In the genomic region with DNA sequence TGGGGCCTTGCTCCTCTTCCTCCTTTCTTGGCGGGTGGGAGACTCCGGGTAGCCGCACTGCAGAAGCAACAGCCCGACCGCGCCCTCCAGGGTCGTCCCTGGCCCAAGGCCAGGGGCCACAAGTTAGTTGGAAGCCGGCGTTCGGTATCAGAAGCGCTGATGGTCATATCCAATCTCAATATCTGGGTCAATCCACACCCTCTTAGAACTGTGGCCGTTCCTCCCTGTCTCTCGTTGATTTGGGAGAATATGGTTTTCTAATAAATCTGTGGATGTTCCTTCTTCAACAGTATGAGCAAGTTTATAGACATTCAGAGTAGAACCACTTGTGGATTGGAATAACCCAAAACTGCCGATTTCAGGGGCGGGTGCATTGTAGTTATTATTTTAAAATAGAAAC, we compare ENCODE assay signal across 18 cellular contexts. TPM values are rescaled to one million over a fixed set of nuclear protein-coding genes. Genes with fewer than 3 reads are reported as not detected.
DNase-seq lines count a peak whose midpoint lies in the region; ATAC-seq and TF ChIP-seq lines count a peak whose summit lies in the region.
"Had no signal": no experiment of that assay in that cellular context is flagged by ENCODE, and none has a peak within 500 bp of the region (broad histone marks: within the 10 kb centered on the region; RNA-seq: fewer than 3 reads in every experiment).

No MANE protein-coding gene starts in this region.

- WGBS in endodermal cell (ENCODE audit: insufficient coverage in 1 of 2, insufficient read length in 1 of 2), 2 experiments = 5 to 7% methylated on average over 4 to 13 of the region's 15 CpGs

- H3K4me3 ChIP-seq in MM.1S (ENCODE audit: low read length) (no peak overlapping the region), endodermal cell (ENCODE audit: low read length) (no peak overlapping the region), breast epithelium (no peak overlapping the region)
- H3K4me3 ChIP-seq: GM23248, MG63, transverse colon had no signal

- peak overlapping the region; percentile 40; the same call in 1 of the 2 replicates for H3K4me2 ChIP-seq in MM.1S (ENCODE audit: low read depth, low read length)

- intact Hi-C loops in breast epithelium (cut with DNase I; ENCODE audit: low total_unique reads) (no loop called here), cardiac septum (cut with DNase I) (no loop called here)

- DNase-seq in activated T-cell treated with anti-CD3 and anti-CD28 coated beads, Interleukin-2, amount 50 U/mL, for 24 hours = no peak
- no peak for DNase-seq in activated T-cell treated with anti-CD3 and anti-CD28 coated beads, Interleukin-2, amount 50 U/mL, for 4 hours
- no peak for DNase-seq in MM.1S
- peak; percentile 55 for DNase-seq in endodermal cell
- DNase-seq in breast epithelium (ENCODE audit: low spot score in 2 of 2) = no peak
- DNase-seq in cardiac septum (ENCODE audit: low spot score) = no peak
- DNase-seq: activated CD4-positive, alpha-beta T cell treated with anti-CD3 and anti-CD28 coated beads, Interleukin-2, amount 50 U/mL, for 4 hours; foreskin keratinocyte; MG63; NCI-H2081; NCI-H526 treated with DMSO at 0.1 percent for 48 hours; nephron progenitor cell; transverse colon had no signal

- H3K9me2 ChIP-seq in MM.1S (replicated peaks; ENCODE audit: insufficient read depth, low read length) = no peaks in the 10 kb centered on the region

- no peaks in the 10 kb centered on the region for H3K79me2 ChIP-seq in MM.1S (ENCODE audit: low read length)

- H3K27me3 Mint-ChIP-seq in activated T-cell treated with anti-CD3 and anti-CD28 coated beads, Interleukin-2, amount 50 U/mL, for 24 hours = peaks cover 91% of the 10 kb centered on the region
- peaks cover 86% of the 10 kb centered on the region for H3K27me3 Mint-ChIP-seq in activated T-cell treated with anti-CD3 and anti-CD28 coated beads, Interleukin-2, amount 50 U/mL, for 4 hours (ENCODE audit: low read depth)
- peaks cover 96% of the 10 kb centered on the region for H3K27me3 Mint-ChIP-seq in endodermal cell (ENCODE audit: insufficient read depth)
- peaks cover 87% of the 10 kb centered on the region for H3K27me3 Mint-ChIP-seq in stimulated activated memory B cell treated with anti-CD40 and anti-IgM and Interleukin-4, amounts not matched to agents 10 μg/mL and 1 μg/mL and 100 μg/mL, for 72 hours

- H3K9ac ChIP-seq in MM.1S (ENCODE audit: low read length) (no peak overlapping the region), endodermal cell (ENCODE audit: extremely low read depth, low read length, poor library complexity, severe bottlenecking) (no peak overlapping the region)
- H3K9ac ChIP-seq: GM23248 had no signal

- no peaks in the 10 kb centered on the region for H3K9me3 ChIP-seq in MM.1S (replicated peaks; ENCODE audit: insufficient read depth, low read length)
- H3K9me3 ChIP-seq in endodermal cell (ENCODE audit: control insufficient read depth, low read length) = no peaks in the 10 kb centered on the region
- H3K9me3 ChIP-seq in breast epithelium = no peaks in the 10 kb centered on the region
- H3K9me3 ChIP-seq: MG63, transverse colon had no signal

- H2AFZ ChIP-seq in MM.1S (ENCODE audit: low read length) = no peak overlapping the region
- H2AFZ ChIP-seq: GM23248 had no signal

- no peak for ATAC-seq in activated T-cell treated with anti-CD3 and anti-CD28 coated beads, Interleukin-2, amount 50 U/mL, for 4 hours
- ATAC-seq in stimulated activated memory B cell treated with anti-CD40 and anti-IgM and Interleukin-4, amounts not matched to agents 10 μg/mL and 1 μg/mL and 100 μg/mL, for 72 hours = no peak
- ATAC-seq in HG02623 (IDR thresholded peaks at IDR 0.05; ENCODE audit: unreplicated experiment) = no peak
- ATAC-seq: foreskin keratinocyte, left ventricle myocardium superior had no signal

- peaks cover 48% of the 10 kb centered on the region for H3K4me1 Mint-ChIP-seq in activated T-cell treated with anti-CD3 and anti-CD28 coated beads, Interleukin-2, amount 50 U/mL, for 24 hours (ENCODE audit: low read depth)
- peaks cover 42% of the 10 kb centered on the region for H3K4me1 Mint-ChIP-seq in activated T-cell treated with anti-CD3 and anti-CD28 coated beads, Interleukin-2, amount 50 U/mL, for 4 hours (ENCODE audit: low read depth)
- H3K4me1 Mint-ChIP-seq in endodermal cell = peaks cover 22% of the 10 kb centered on the region
- H3K4me1 Mint-ChIP-seq in stimulated activated memory B cell treated with anti-CD40 and anti-IgM and Interleukin-4, amounts not matched to agents 10 μg/mL and 1 μg/mL and 100 μg/mL, for 72 hours = peaks cover 31% of the 10 kb centered on the region

- H3K4me1 ChIP-seq in MM.1S (ENCODE audit: low read length) = no peaks in the 10 kb centered on the region
- no peaks in the 10 kb centered on the region for H3K4me1 ChIP-seq in endodermal cell (ENCODE audit: control insufficient read depth, insufficient read depth, low read length)
- H3K4me1 ChIP-seq in breast epithelium = peaks cover 0 to 5% of the 10 kb centered on the region in 2 donors
- H3K4me1 ChIP-seq: foreskin keratinocyte had no signal

- no peaks in the 10 kb centered on the region for H3K9me3 Mint-ChIP-seq in activated T-cell treated with anti-CD3 and anti-CD28 coated beads, Interleukin-2, amount 50 U/mL, for 24 hours
- no peaks in the 10 kb centered on the region for H3K9me3 Mint-ChIP-seq in activated T-cell treated with anti-CD3 and anti-CD28 coated beads, Interleukin-2, amount 50 U/mL, for 4 hours
- no peaks in the 10 kb centered on the region for H3K9me3 Mint-ChIP-seq in endodermal cell
- H3K9me3 Mint-ChIP-seq in stimulated activated memory B cell treated with anti-CD40 and anti-IgM and Interleukin-4, amounts not matched to agents 10 μg/mL and 1 μg/mL and 100 μg/mL, for 72 hours = no peaks in the 10 kb centered on the region
- H3K9me3 Mint-ChIP-seq: nephron progenitor cell had no signal

- peak overlapping the region; percentile 38 for H3K4me3 Mint-ChIP-seq in activated T-cell treated with anti-CD3 and anti-CD28 coated beads, Interleukin-2, amount 50 U/mL, for 24 hours
- H3K4me3 Mint-ChIP-seq in activated T-cell treated with anti-CD3 and anti-CD28 coated beads, Interleukin-2, amount 50 U/mL, for 4 hours = no peak overlapping the region
- no peak overlapping the region for H3K4me3 Mint-ChIP-seq in endodermal cell
- peak overlapping the region; percentile 53 for H3K4me3 Mint-ChIP-seq in stimulated activated memory B cell treated with anti-CD40 and anti-IgM and Interleukin-4, amounts not matched to agents 10 μg/mL and 1 μg/mL and 100 μg/mL, for 72 hours
- H3K4me3 Mint-ChIP-seq: nephron progenitor cell had no signal

- H3K27ac Mint-ChIP-seq in activated T-cell treated with anti-CD3 and anti-CD28 coated beads, Interleukin-2, amount 50 U/mL, for 24 hours = peak overlapping the region; percentile 74
- no peak overlapping the region for H3K27ac Mint-ChIP-seq in endodermal cell
- no peak overlapping the region for H3K27ac Mint-ChIP-seq in stimulated activated memory B cell treated with anti-CD40 and anti-IgM and Interleukin-4, amounts not matched to agents 10 μg/mL and 1 μg/mL and 100 μg/mL, for 72 hours
- H3K27ac Mint-ChIP-seq: nephron progenitor cell had no signal

- H3K27ac ChIP-seq in MM.1S (ENCODE audit: low read length) = no peak overlapping the region
- no peak overlapping the region for H3K27ac ChIP-seq in endodermal cell (ENCODE audit: low read depth, low read length)
- no peak overlapping the region for H3K27ac ChIP-seq in breast epithelium
- H3K27ac ChIP-seq: foreskin keratinocyte, GM23248, transverse colon had no signal

- H3K36me3 ChIP-seq in MM.1S (replicated peaks; ENCODE audit: insufficient read depth, low read length) = no peaks in the 10 kb centered on the region
- H3K36me3 ChIP-seq in endodermal cell (ENCODE audit: control insufficient read depth, insufficient read depth, low read length) = no peaks in the 10 kb centered on the region
- no peaks in the 10 kb centered on the region for H3K36me3 ChIP-seq in breast epithelium
- H3K36me3 ChIP-seq: MG63, transverse colon had no signal

- H3F3A ChIP-seq in MM.1S (ENCODE audit: insufficient read depth, low read length) = no peaks in the 10 kb centered on the region

- TF ChIP-seq POLR2A in breast epithelium (IDR thresholded peaks at IDR 0.05) = no peak

- no peak for TF ChIP-seq CTCF in MM.1S (IDR thresholded peaks at IDR 0.05; ENCODE audit: low read length)
- no peak for TF ChIP-seq CTCF in endodermal cell (conservative IDR thresholded peaks at IDR 0.05)
- no peak for TF ChIP-seq CTCF in breast epithelium (IDR thresholded peaks at IDR 0.05)

- H3K27me3 ChIP-seq in MM.1S (replicated peaks; ENCODE audit: insufficient read depth, low read length) (peaks cover 55% of the 10 kb centered on the region), endodermal cell (ENCODE audit: control insufficient read depth, insufficient read depth, low read length, poor library complexity, severe bottlenecking) (peaks cover 100% of the 10 kb centered on the region), breast epithelium (peaks cover 6 to 98% of the 10 kb centered on the region in 2 donors)

- no peaks in the 10 kb centered on the region for H3K36me3 Mint-ChIP-seq in activated T-cell treated with anti-CD3 and anti-CD28 coated beads, Interleukin-2, amount 50 U/mL, for 24 hours (ENCODE audit: low read depth)
- no peaks in the 10 kb centered on the region for H3K36me3 Mint-ChIP-seq in activated T-cell treated with anti-CD3 and anti-CD28 coated beads, Interleukin-2, amount 50 U/mL, for 4 hours (ENCODE audit: insufficient read depth)
- H3K36me3 Mint-ChIP-seq in endodermal cell (ENCODE audit: low read depth) = no peaks in the 10 kb centered on the region
- no peaks in the 10 kb centered on the region for H3K36me3 Mint-ChIP-seq in stimulated activated memory B cell treated with anti-CD40 and anti-IgM and Interleukin-4, amounts not matched to agents 10 μg/mL and 1 μg/mL and 100 μg/mL, for 72 hours

- H4K20me1 ChIP-seq in MM.1S (ENCODE audit: insufficient read depth, low read length) = no peaks in the 10 kb centered on the region

RNA-seq across cellular contexts. Expression of a gene that starts 2.5 kb away (rescaled TPM):
- total RNA-seq in activated T-cell treated with anti-CD3 and anti-CD28 coated beads, Interleukin-2, amount 50 U/mL, for 4 hours = not detected
- total RNA-seq in endodermal cell (under 1 TPM in 1 of 2 donors, not detected in 1; 0.53 TPM), breast epithelium (not detected), cardiac septum (not detected)
- polyA plus RNA-seq in endodermal cell (2013, experiment 1 of 2) = 2.7 TPM
- 2.9 TPM for polyA plus RNA-seq in endodermal cell (2013, experiment 2 of 2)
- total RNA-seq: foreskin keratinocyte; GM23248; left ventricle myocardium superior; T-helper 2 cell treated with Interferon-gamma antibody and Interleukin-4, amounts not matched to agents 100 ng/mL and 5 ng/mL, for 36 hours; transverse colon had no signal
- polyA plus RNA-seq: foreskin keratinocyte, GM23248 had no signal

RNA-seq across cellular contexts. Expression of a gene that starts 41.7 kb away (rescaled TPM):
- total RNA-seq in activated T-cell treated with anti-CD3 and anti-CD28 coated beads, Interleukin-2, amount 50 U/mL, for 4 hours = not detected
- under 1 TPM in 1 of 2 donors, not detected in 1; 0.48 TPM for total RNA-seq in endodermal cell
- 2.7 TPM for polyA plus RNA-seq in endodermal cell (2013, experiment 1 of 2)
- polyA plus RNA-seq in endodermal cell (2013, experiment 2 of 2) = 3.6 TPM
- total RNA-seq in breast epithelium = not detected
- total RNA-seq in cardiac septum = 0.32 TPM
- total RNA-seq: foreskin keratinocyte; GM23248; T-helper 2 cell treated with Interferon-gamma antibody and Interleukin-4, amounts not matched to agents 100 ng/mL and 5 ng/mL, for 36 hours; transverse colon had no signal
- polyA plus RNA-seq: foreskin keratinocyte, GM23248 had no signal

Comparison
In these comparisons a context has a peak if more than half of its experiments do, and no peak if none do; other contexts are left out.
1. H3K4me3 Mint-ChIP-seq: peak in activated T-cell treated with anti-CD3 and anti-CD28 coated beads, Interleukin-2, amount 50 U/mL, for 24 hours (single experiment) and stimulated activated memory B cell treated with anti-CD40 and anti-IgM and Interleukin-4, amounts not matched to agents 10 μg/mL and 1 μg/mL and 100 μg/mL, for 72 hours (single experiment); none in activated T-cell treated with anti-CD3 and anti-CD28 coated beads, Interleukin-2, amount 50 U/mL, for 4 hours (single experiment) and endodermal cell (single experiment).